ENCODE assay signal across 13 cellular contexts in the genomic region with DNA sequence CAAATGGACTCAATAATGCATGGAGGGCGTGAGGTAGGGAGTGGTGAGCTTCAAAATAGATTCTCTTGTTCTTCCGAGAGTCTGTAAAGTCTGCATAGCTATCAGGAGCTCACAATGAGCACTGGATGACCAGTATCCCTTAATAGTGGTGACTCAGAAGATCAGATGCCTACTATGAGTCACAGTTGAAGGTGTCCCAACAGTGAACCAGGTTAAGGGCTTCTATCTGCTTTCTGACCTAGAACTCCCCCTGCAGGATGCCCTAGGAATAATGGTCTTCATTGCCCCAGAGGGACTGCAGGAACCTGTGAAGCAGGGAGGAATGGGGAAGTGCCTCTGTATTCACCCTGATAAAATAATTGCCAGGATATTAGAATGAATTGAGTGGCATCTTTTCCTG. TPM values are rescaled to one million over a fixed set of nuclear protein-coding genes. Genes with fewer than 3 reads are reported as not detected.
A peak's percentile ranks its signal among the peaks of the same experiment; 100 is the strongest.
DNase-seq lines count a peak whose midpoint lies in the region; ATAC-seq and TF ChIP-seq lines count a peak whose summit lies in the region.
"Had no signal": no experiment of that assay in that cellular context is flagged by ENCODE, and none has a peak within 500 bp of the region (broad histone marks: within the 10 kb centered on the region; RNA-seq: fewer than 3 reads in every experiment).

No MANE protein-coding gene starts in this region.

- no peak for TF ChIP-seq EP300 in SK-N-SH (IDR thresholded peaks at IDR 0.05; ENCODE audit: borderline replicate concordance in 1 of 2, low read depth in 1 of 2, low read length in 1 of 2)

- ATAC-seq in SK-N-SH treated with all-trans-retinoic acid at 6 μM for 48 hours, result no peak
- ATAC-seq in activated CD8-positive, alpha-beta T cell treated with anti-CD3 and anti-CD28 coated beads, Interleukin-2, amount 10 ng/mL, durations not matched to agents 7 days and 5 days, result no peak
- peak; percentile 97 for ATAC-seq in mucosa of descending colon
- ATAC-seq in stimulated activated effector memory CD8-positive, alpha-beta T cell treated with anti-CD3 and anti-CD28 coated beads, Interleukin-12 subunit alpha, Interleukin-12 subunit beta, amount 100 ng/mL, for 72 hours, result no peak
- ATAC-seq in HG03159 (IDR thresholded peaks at IDR 0.05; ENCODE audit: unreplicated experiment), result no peak

- H3K4me1 ChIP-seq in SK-N-SH (ENCODE audit: control insufficient read depth in 1 of 2, insufficient read depth in 2 of 2, low read depth in 1 of 2, low read length in 1 of 2) (no peaks in the 10 kb centered on the region), mucosa of descending colon (ENCODE audit: low read depth) (no peaks in the 10 kb centered on the region)
- H3K4me1 ChIP-seq: adrenal gland had no signal

- H3K4me1 Mint-ChIP-seq in activated CD8-positive, alpha-beta T cell treated with anti-CD3 and anti-CD28 coated beads, Interleukin-2, amount 10 ng/mL, durations not matched to agents 7 days and 5 days (ENCODE audit: low read depth), result no peaks in the 10 kb centered on the region
- H3K4me1 Mint-ChIP-seq in stimulated activated effector memory CD8-positive, alpha-beta T cell treated with anti-CD3 and anti-CD28 coated beads, Interleukin-12 subunit alpha, Interleukin-12 subunit beta, amount 100 ng/mL, for 72 hours, result no peaks in the 10 kb centered on the region
- no peaks in the 10 kb centered on the region for H3K4me1 Mint-ChIP-seq in HFFc6 (ENCODE audit: low read depth)

- 19% methylated on average over 2 of the region's 2 CpGs for WGBS in SK-N-SH (ENCODE audit: low lambda C conversion rate)

- H3K27ac Mint-ChIP-seq in activated CD8-positive, alpha-beta T cell treated with anti-CD3 and anti-CD28 coated beads, Interleukin-2, amount 10 ng/mL, durations not matched to agents 7 days and 5 days, result no peak overlapping the region
- no peak overlapping the region for H3K27ac Mint-ChIP-seq in stimulated activated effector memory CD8-positive, alpha-beta T cell treated with anti-CD3 and anti-CD28 coated beads, Interleukin-12 subunit alpha, Interleukin-12 subunit beta, amount 100 ng/mL, for 72 hours
- H3K27ac Mint-ChIP-seq in HFFc6, result no peak overlapping the region
- H3K27ac Mint-ChIP-seq: type B pancreatic cell had no signal

- no peak overlapping the region for H3K9ac ChIP-seq in SK-N-SH

- intact Hi-C loops in mucosa of descending colon (cut with DNase I, micrococcal nuclease), result no loop called here

- no peaks in the 10 kb centered on the region for H3K9me3 ChIP-seq in SK-N-SH
- no peaks in the 10 kb centered on the region for H3K9me3 ChIP-seq in mucosa of descending colon
- H3K9me3 ChIP-seq: adrenal gland had no signal

- no peaks in the 10 kb centered on the region for H3K27me3 Mint-ChIP-seq in activated CD8-positive, alpha-beta T cell treated with anti-CD3 and anti-CD28 coated beads, Interleukin-2, amount 10 ng/mL, durations not matched to agents 7 days and 5 days (ENCODE audit: low read depth)
- no peaks in the 10 kb centered on the region for H3K27me3 Mint-ChIP-seq in HFFc6 (ENCODE audit: insufficient read depth)
- H3K27me3 Mint-ChIP-seq: type B pancreatic cell had no signal

- no peak for DNase-seq in SK-N-SH
- DNase-seq in LoVo (ENCODE audit: low spot score), result peak; percentile 1
- peak; percentile 25 for DNase-seq in activated CD8-positive, alpha-beta T cell treated with anti-CD3 and anti-CD28 coated beads, Interleukin-2, amount 10 ng/mL, durations not matched to agents 7 days and 5 days
- DNase-seq in mucosa of descending colon, result peak in 1 of 3 donors; percentile 60
- DNase-seq in stimulated activated effector memory CD8-positive, alpha-beta T cell treated with anti-CD3 and anti-CD28 coated beads, Interleukin-12 subunit alpha, Interleukin-12 subunit beta, amount 100 ng/mL, for 72 hours (ENCODE audit: low spot score in 2 of 2), result no peak
- no peak for DNase-seq in HFFc6
- DNase-seq: adrenal gland; NCI-H2107; stimulated activated CD4-positive, alpha-beta T cell treated with anti-CD3 and anti-CD28 coated beads, Interleukin-1b, Interleukin-23, amount 100 ng/mL, for 48 hours had no signal

- H3K27ac ChIP-seq in SK-N-SH (ENCODE audit: low read depth in 2 of 2, low read length in 1 of 2), result no peak overlapping the region
- H3K27ac ChIP-seq: adrenal gland, VCaP had no signal

- CTCF ChIA-PET in SK-N-SH (lab: Yijun Ruan, JAX), result no interaction called here
- CTCF ChIA-PET in activated CD8-positive, alpha-beta T cell treated with anti-CD3 and anti-CD28 coated beads, Interleukin-2, amount 10 ng/mL, durations not matched to agents 7 days and 5 days (lab: Charles Lee), result no interaction called here

- POLR2A ChIA-PET in SK-N-SH (lab: Yijun Ruan, JAX), result no interaction called here
- POLR2A ChIA-PET in activated CD8-positive, alpha-beta T cell treated with anti-CD3 and anti-CD28 coated beads, Interleukin-2, amount 10 ng/mL, durations not matched to agents 7 days and 5 days (lab: Charles Lee), result no interaction called here

- H3F3A ChIP-seq in SK-N-SH (replicated peaks; ENCODE audit: insufficient read depth), result no peaks in the 10 kb centered on the region

- H3K36me3 ChIP-seq in SK-N-SH (replicated peaks in 1 of 2; ENCODE audit: control insufficient read depth in 1 of 2, insufficient read depth in 2 of 2, low read length in 1 of 2) (no peaks in the 10 kb centered on the region), mucosa of descending colon (ENCODE audit: low read depth) (no peaks in the 10 kb centered on the region)
- H3K36me3 ChIP-seq: adrenal gland had no signal

- no peaks in the 10 kb centered on the region for H4K20me1 ChIP-seq in SK-N-SH (ENCODE audit: insufficient read depth)

- H3K9me3 Mint-ChIP-seq in activated CD8-positive, alpha-beta T cell treated with anti-CD3 and anti-CD28 coated beads, Interleukin-2, amount 10 ng/mL, durations not matched to agents 7 days and 5 days (ENCODE audit: insufficient read depth), result no peaks in the 10 kb centered on the region
- no peaks in the 10 kb centered on the region for H3K9me3 Mint-ChIP-seq in stimulated activated effector memory CD8-positive, alpha-beta T cell treated with anti-CD3 and anti-CD28 coated beads, Interleukin-12 subunit alpha, Interleukin-12 subunit beta, amount 100 ng/mL, for 72 hours
- peaks cover 4% of the 10 kb centered on the region for H3K9me3 Mint-ChIP-seq in HFFc6

- no peak overlapping the region for H2AFZ ChIP-seq in SK-N-SH (ENCODE audit: low read depth)

- H3K36me3 Mint-ChIP-seq in activated CD8-positive, alpha-beta T cell treated with anti-CD3 and anti-CD28 coated beads, Interleukin-2, amount 10 ng/mL, durations not matched to agents 7 days and 5 days (ENCODE audit: low read depth), result no peaks in the 10 kb centered on the region
- no peaks in the 10 kb centered on the region for H3K36me3 Mint-ChIP-seq in stimulated activated effector memory CD8-positive, alpha-beta T cell treated with anti-CD3 and anti-CD28 coated beads, Interleukin-12 subunit alpha, Interleukin-12 subunit beta, amount 100 ng/mL, for 72 hours
- H3K36me3 Mint-ChIP-seq in HFFc6 (ENCODE audit: low read depth), result no peaks in the 10 kb centered on the region
- H3K36me3 Mint-ChIP-seq: type B pancreatic cell had no signal

- H3K4me3 Mint-ChIP-seq in activated CD8-positive, alpha-beta T cell treated with anti-CD3 and anti-CD28 coated beads, Interleukin-2, amount 10 ng/mL, durations not matched to agents 7 days and 5 days, result no peak overlapping the region
- H3K4me3 Mint-ChIP-seq in stimulated activated effector memory CD8-positive, alpha-beta T cell treated with anti-CD3 and anti-CD28 coated beads, Interleukin-12 subunit alpha, Interleukin-12 subunit beta, amount 100 ng/mL, for 72 hours, result no peak overlapping the region
- H3K4me3 Mint-ChIP-seq in HFFc6, result no peak overlapping the region
- H3K4me3 Mint-ChIP-seq: type B pancreatic cell had no signal

- H3K4me2 ChIP-seq in SK-N-SH, result no peak overlapping the region

- no peaks in the 10 kb centered on the region for H3K27me3 ChIP-seq in SK-N-SH (ENCODE audit: insufficient read depth)

- no peaks in the 10 kb centered on the region for H3K79me2 ChIP-seq in SK-N-SH (ENCODE audit: insufficient read depth)

- H3K4me3 ChIP-seq in SK-N-SH (ENCODE audit: low read depth in 2 of 2, low read length in 1 of 2) (no peak overlapping the region), mucosa of descending colon (no peak overlapping the region)
- H3K4me3 ChIP-seq: adrenal gland had no signal

- no peak for TF ChIP-seq RAD21 in SK-N-SH (IDR thresholded peaks at IDR 0.05; ENCODE audit: low read length)

- no peaks in the 10 kb centered on the region for H3K9me2 ChIP-seq in SK-N-SH

- peak; percentile 15; the same call in 1 of the 2 replicates for TF ChIP-seq CTCF in SK-N-SH (IDR thresholded peaks at IDR 0.05)
- no peak for TF ChIP-seq CTCF in mucosa of descending colon (IDR thresholded peaks at IDR 0.05)
- TF ChIP-seq CTCF in HFFc6 (IDR thresholded peaks at IDR 0.05), result no peak

TF ChIP-seq in SK-N-SH, 30 proteins besides CTCF, POLR2A, EP300 and RAD21 (continues in another document):
- TF ChIP-seq, protein P1, sequence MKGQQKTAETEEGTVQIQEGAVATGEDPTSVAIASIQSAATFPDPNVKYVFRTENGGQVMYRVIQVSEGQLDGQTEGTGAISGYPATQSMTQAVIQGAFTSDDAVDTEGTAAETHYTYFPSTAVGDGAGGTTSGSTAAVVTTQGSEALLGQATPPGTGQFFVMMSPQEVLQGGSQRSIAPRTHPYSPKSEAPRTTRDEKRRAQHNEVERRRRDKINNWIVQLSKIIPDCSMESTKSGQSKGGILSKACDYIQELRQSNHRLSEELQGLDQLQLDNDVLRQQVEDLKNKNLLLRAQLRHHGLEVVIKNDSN (IDR thresholded peaks at IDR 0.05; ENCODE audit: borderline replicate concordance, low read depth), result no peak
- no peak for TF ChIP-seq GATA2 (CRISPR knock-in tag; IDR thresholded peaks at IDR 0.05)
- no peak for TF ChIP-seq CHD2 (IDR thresholded peaks at IDR 0.05; ENCODE audit: low read length, partially characterized antibody)

TF ChIP-seq in SK-N-SH treated with all-trans-retinoic acid at 6 μM for 48 hours, 23 proteins besides CTCF, POLR2A, EP300 and RAD21 (continues in another document):
- no peak for TF ChIP-seq ZC3H10 (CRISPR knock-in tag; IDR thresholded peaks at IDR 0.05)

RNA-seq across cellular contexts. Expression of a gene that starts 22.1 kb away (rescaled TPM):
- polyA plus RNA-seq in SK-N-SH (2012; rRNA removed), result 0.02 and 0.06 TPM in 2 replicates
- 0.10 and 0.12 TPM in 2 replicates for polyA plus RNA-seq in SK-N-SH (2012; cell fraction: cytosol; rRNA removed)
- 0.02 TPM in 2 replicates for polyA plus RNA-seq in SK-N-SH (2012; cell fraction: nucleus; rRNA removed)
- not detected for total RNA-seq in activated CD8-positive, alpha-beta T cell treated with anti-CD3 and anti-CD28 coated beads, Interleukin-2, amount 10 ng/mL, durations not matched to agents 7 days and 5 days
- total RNA-seq in mucosa of descending colon, result not detected
- total RNA-seq in HFFc6 (2021; fragmentation: NEBNext Ultra II Directional; extraction: Animal tissue kit (Norgen Biotek cat#: 25700)), result not detected

Comparison
In these comparisons a context has a peak if more than half of its experiments do, and no peak if none do; other contexts are left out.
1. DNase-seq: peak in LoVo (single experiment) and activated CD8-positive, alpha-beta T cell treated with anti-CD3 and anti-CD28 coated beads, Interleukin-2, amount 10 ng/mL, durations not matched to agents 7 days and 5 days (single experiment); none in SK-N-SH (single experiment), stimulated activated effector memory CD8-positive, alpha-beta T cell treated with anti-CD3 and anti-CD28 coated beads, Interleukin-12 subunit alpha, Interleukin-12 subunit beta, amount 100 ng/mL, for 72 hours (0 of 2) and HFFc6 (single experiment).